2 cellular contexts compared by ENCODE assay signal in genomic region chr1:248686815-248687214, GRCh38.
TF ChIP-seq lines count a peak whose summit lies in the region.

No MANE protein-coding gene starts in this region.

TF ChIP-seq in A549, 52 proteins besides CTCF, POLR2A, EP300 and RAD21 (continued from another document):
- TF ChIP-seq PBX3 (IDR thresholded peaks at IDR 0.05) (no peak), CBX2 (IDR thresholded peaks at IDR 0.05; ENCODE audit: borderline replicate concordance, low read depth) (no peak)

TF ChIP-seq in GM23338, 12 proteins besides CTCF, POLR2A, EP300 and RAD21 (continued from another document):
- no peak for TF ChIP-seq REST (IDR thresholded peaks at IDR 0.05; ENCODE audit: unreplicated experiment)
- no peak for TF ChIP-seq POLR2AphosphoS5 (IDR thresholded peaks at IDR 0.05; ENCODE audit: low read depth)
